18 cellular contexts compared by ENCODE assay signal in genomic region chr10:95395947-95396449, GRCh38.
DNase-seq lines count a peak whose midpoint lies in the region; ATAC-seq and TF ChIP-seq lines count a peak whose summit lies in the region.
"Had no signal": no experiment of that assay in that cellular context is flagged by ENCODE, and none has a peak within 500 bp of the region (broad histone marks: within the 10 kb centered on the region; RNA-seq: fewer than 3 reads in every experiment).

No MANE protein-coding gene starts in this region.

- H3K4me1 Mint-ChIP-seq in CD14-positive monocyte: peaks cover 4% of the 10 kb centered on the region
- H3K4me1 Mint-ChIP-seq: B cell had no signal

- H3K9me3 Mint-ChIP-seq in CD14-positive monocyte: peaks cover 0 to 2% (median 0%) of the 10 kb centered on the region in 7 donors
- H3K9me3 Mint-ChIP-seq: neural progenitor cell; T-helper 2 cell treated with Interferon-gamma antibody and Interleukin-4, amounts not matched to agents 5 μg/mL and 100 μg/mL, for 36 hours had no signal

- no peaks in the 10 kb centered on the region for H3K36me3 ChIP-seq in HEK293 (ENCODE audit: control insufficient read depth in 2 of 2, insufficient read depth in 1 of 2, low read length in 2 of 2)
- H3K36me3 ChIP-seq in stomach smooth muscle (ENCODE audit: control insufficient read depth in 2 of 2, insufficient read depth in 2 of 2, low read length in 2 of 2): peaks cover 42 to 48% of the 10 kb centered on the region in 2 donors
- H3K36me3 ChIP-seq in spleen: peaks cover 0 to 16% (median 0%) of the 10 kb centered on the region in 6 donors
- H3K36me3 ChIP-seq: neural progenitor cell had no signal

- peaks cover 11% of the 10 kb centered on the region; the same call in 1 of the 2 replicates for H3K4me1 ChIP-seq in HEK293 (ENCODE audit: control insufficient read depth, insufficient read depth, low read length)
- H3K4me1 ChIP-seq in stomach smooth muscle (ENCODE audit: control insufficient read depth, insufficient read depth, low read length): peaks cover 68% of the 10 kb centered on the region
- H3K4me1 ChIP-seq in spleen: no peaks in the 10 kb centered on the region
- H3K4me1 ChIP-seq: neural progenitor cell had no signal

- no peak overlapping the region for H3K27ac Mint-ChIP-seq in CD14-positive monocyte
- H3K27ac Mint-ChIP-seq: B cell; neural progenitor cell; T-helper 2 cell treated with Interferon-gamma antibody and Interleukin-4, amounts not matched to agents 5 μg/mL and 100 μg/mL, for 36 hours had no signal

- POLR2A ChIA-PET in HEK293 (lab: Yijun Ruan, JAX): no interaction called here

- DNase-seq in left ventricle myocardium superior (peak; percentile 85), spleen (no peak), CD14-positive monocyte (ENCODE audit: low spot score) (no peak), retina (no peak)
- DNase-seq: activated CD4-positive, alpha-beta T cell treated with anti-CD3 and anti-CD28 coated beads for 48 hours; activated T-cell treated with anti-CD3 and anti-CD28 coated beads, Interleukin-2, amount 50 U/mL, for 48 hours; cortex of kidney; esophagus squamous epithelium; hippocampal formation; NCI-H1930; stimulated activated naive CD4-positive, alpha-beta T cell had no signal

- intact Hi-C loops in left ventricle myocardium superior (cut with micrococcal nuclease): no loop called here
- intact Hi-C loops in spleen (cut with DNase I; ENCODE audit: low total_unique reads): no loop called here
- intact Hi-C loops in CD14-positive monocyte (cut with micrococcal nuclease): no loop called here

- TF ChIP-seq CTCF in HEK293 (tag by site-specific recombination; IDR thresholded peaks at IDR 0.05) (no peak), spleen (IDR thresholded peaks at IDR 0.05 in 8 of 11, conservative IDR thresholded peaks at IDR 0.05 in 3 of 11) (no peak), CD14-positive monocyte (IDR thresholded peaks at IDR 0.05) (no peak)

- peaks cover 0 to 2% (median 2%) of the 10 kb centered on the region in 3 donors for H3K27me3 Mint-ChIP-seq in CD14-positive monocyte (ENCODE audit: low read depth in 3 of 3)

- H3K36me3 Mint-ChIP-seq in CD14-positive monocyte: no peaks in the 10 kb centered on the region

- no peak for TF ChIP-seq POLR2A in spleen (IDR thresholded peaks at IDR 0.05)

- 85 to 94% (median 93%) methylated on average over 3 to 10 of the region's 10 CpGs for WGBS in spleen, 5 donors

- CTCF ChIA-PET in HEK293 (lab: Yijun Ruan, JAX): interaction anchor here (0.7 to 1.2 kb wide), 2 partner anchors 21 to 34 kb away, joined by 3 to 7 read pairs; no protein-coding TSS in a partner anchor

- no peak overlapping the region for H3K27ac ChIP-seq in HEK293 (ENCODE audit: extremely low read depth, low read depth, low read length)
- H3K27ac ChIP-seq in angular gyrus (ENCODE audit: low read depth, low read length): peak overlapping the region; percentile 64
- peak overlapping the region; percentile 64 for H3K27ac ChIP-seq in stomach smooth muscle (ENCODE audit: low read length)
- H3K27ac ChIP-seq in spleen: no peak overlapping the region
- H3K27ac ChIP-seq: neural progenitor cell had no signal

- H3K4me3 Mint-ChIP-seq in CD14-positive monocyte: no peak overlapping the region
- H3K4me3 Mint-ChIP-seq: B cell; neural progenitor cell; T-helper 2 cell treated with Interferon-gamma antibody and Interleukin-4, amounts not matched to agents 5 μg/mL and 100 μg/mL, for 36 hours had no signal

- ATAC-seq in left ventricle myocardium superior (peak; percentile 77), GM21423 (IDR thresholded peaks at IDR 0.05; ENCODE audit: unreplicated experiment) (no peak)

- no peaks in the 10 kb centered on the region for H3K27me3 ChIP-seq in stomach smooth muscle (ENCODE audit: control insufficient read depth in 1 of 2, insufficient read depth in 2 of 2, low read length in 2 of 2)
- no peaks in the 10 kb centered on the region for H3K27me3 ChIP-seq in spleen (replicated peaks in 1 of 7)
- H3K27me3 ChIP-seq: esophagus squamous epithelium, neural progenitor cell had no signal

- H3K9me3 ChIP-seq in HEK293 (ENCODE audit: control insufficient read depth, insufficient read depth, low read depth, low read length) (no peaks in the 10 kb centered on the region), stomach smooth muscle (ENCODE audit: control insufficient read depth in 2 of 2, low read length in 2 of 2) (no peaks in the 10 kb centered on the region), spleen (no peaks in the 10 kb centered on the region)
- H3K9me3 ChIP-seq: esophagus squamous epithelium had no signal

- no peak overlapping the region for H3K9ac ChIP-seq in stomach smooth muscle (ENCODE audit: low read length in 2 of 2)
- H3K9ac ChIP-seq: neural progenitor cell had no signal

- H3K4me3 ChIP-seq in HEK293 (ENCODE audit: low read depth, low read length): no peak overlapping the region
- H3K4me3 ChIP-seq in stomach smooth muscle (ENCODE audit: low read length in 2 of 2): no peak overlapping the region
- H3K4me3 ChIP-seq in spleen: no peak overlapping the region
- H3K4me3 ChIP-seq: esophagus squamous epithelium, neural progenitor cell had no signal

TF ChIP-seq in HEK293, 187 proteins besides CTCF, POLR2A, EP300 and RAD21:
- TF ChIP-seq ZIC2 (tag by site-specific recombination; IDR thresholded peaks at IDR 0.05): peak; percentile 86
- no peak for TF ChIP-seq ZNF629 (tag by site-specific recombination; IDR thresholded peaks at IDR 0.05)

Comparison
In these comparisons a context has a peak if more than half of its experiments do, and no peak if none do; other contexts are left out.
1. H3K27ac ChIP-seq: peak in angular gyrus (single experiment) and stomach smooth muscle (single experiment); none in HEK293 (single experiment) and spleen (0 of 8).